ENCODE assay signal across 3 cellular contexts in genomic region chr11:2154889-2155288, GRCh38.
TF ChIP-seq lines count a peak whose summit lies in the region.

No MANE protein-coding gene starts in this region.

TF ChIP-seq in HEK293, 187 proteins besides CTCF, POLR2A, EP300 and RAD21 (continues in another document):
- no peak for TF ChIP-seq ZNF19 (tag by site-specific recombination; IDR thresholded peaks at IDR 0.05; ENCODE audit: low read depth)
- TF ChIP-seq ZNF157 (tag by site-specific recombination; IDR thresholded peaks at IDR 0.05) = no peak
- no peak for TF ChIP-seq ZNF518A (tag by site-specific recombination; conservative IDR thresholded peaks at IDR 0.05; ENCODE audit: low read depth)
- no peak for TF ChIP-seq ZNF610 (tag by site-specific recombination; IDR thresholded peaks at IDR 0.05; ENCODE audit: borderline replicate concordance)
- TF ChIP-seq ZNF558 (tag by site-specific recombination; IDR thresholded peaks at IDR 0.05) = no peak
- no peak for TF ChIP-seq ZNF148 (tag by site-specific recombination; IDR thresholded peaks at IDR 0.05; ENCODE audit: borderline replicate concordance)
- TF ChIP-seq ZNF426 (tag by site-specific recombination; IDR thresholded peaks at IDR 0.05) = no peak

TF ChIP-seq in K562, 482 proteins besides CTCF, POLR2A, EP300 and RAD21:
- TF ChIP-seq ZNF316 (IDR thresholded peaks at IDR 0.05) = peak; percentile 57
- TF ChIP-seq ZNF280B (CRISPR knock-in tag; IDR thresholded peaks at IDR 0.05) = no peak
- peak; percentile 26; the same call in 1 of the 2 replicates for TF ChIP-seq MAFG (tag; conservative IDR thresholded peaks at IDR 0.05)

TF ChIP-seq in liver, 16 proteins besides CTCF, POLR2A, EP300 and RAD21:
- TF ChIP-seq YY1 (IDR thresholded peaks at IDR 0.05) (no peak), JUND (IDR thresholded peaks at IDR 0.05) (no peak), SP1 (IDR thresholded peaks at IDR 0.05) (no peak), FOXA2 (IDR thresholded peaks at IDR 0.05) (no peak), TAF1 (conservative IDR thresholded peaks at IDR 0.05) (no peak), ATF3 (IDR thresholded peaks at IDR 0.05) (no peak), FOXA1 (IDR thresholded peaks at IDR 0.05) (no peak), RXRA (IDR thresholded peaks at IDR 0.05) (no peak), NR2F2 (IDR thresholded peaks at IDR 0.05) (no peak), ZBTB33 (IDR thresholded peaks at IDR 0.05) (no peak), GABPA (IDR thresholded peaks at IDR 0.05 in 1 of 2, conservative IDR thresholded peaks at IDR 0.05 in 1 of 2) (no peak), REST (IDR thresholded peaks at IDR 0.05) (no peak), EGR1 (IDR thresholded peaks at IDR 0.05; ENCODE audit: low read depth in 2 of 2) (no peak), HNF4G (IDR thresholded peaks at IDR 0.05) (no peak)
